Comparison of ENCODE assay signal across 15 cellular contexts in the genomic region with DNA sequence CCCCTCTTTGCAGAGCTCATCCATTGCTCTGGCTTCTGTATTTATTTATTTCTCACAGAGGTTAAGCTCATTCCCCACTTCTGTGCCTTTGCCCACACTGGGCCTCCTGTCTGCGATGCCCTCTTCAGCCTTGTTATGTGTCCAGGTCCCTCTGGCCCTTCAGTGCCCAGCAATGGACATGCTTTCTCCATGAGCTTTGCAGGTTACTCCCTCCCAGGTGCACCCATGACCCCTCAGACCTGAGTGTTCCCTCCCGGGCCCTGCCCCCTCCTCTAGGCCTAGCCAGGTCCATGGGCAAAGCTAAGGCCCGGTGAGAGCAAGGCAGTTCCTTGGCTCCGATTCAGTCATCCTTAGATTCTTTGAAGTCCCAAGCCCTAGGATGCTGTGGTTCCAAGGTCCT. TPM values are rescaled to one million over a fixed set of nuclear protein-coding genes. Genes with fewer than 3 reads are reported as not detected.
DNase-seq lines count a peak whose midpoint lies in the region; ATAC-seq and TF ChIP-seq lines count a peak whose summit lies in the region.
"Had no signal": no experiment of that assay in that cellular context is flagged by ENCODE, and none has a peak within 500 bp of the region (broad histone marks: within the 10 kb centered on the region; RNA-seq: fewer than 3 reads in every experiment).

No MANE protein-coding gene starts in this region.

- WGBS in mesendoderm (ENCODE audit: extremely low coverage, insufficient coverage, low lambda C conversion rate), result no CpG with 5 or more reads among the region's 4 CpGs

- no peak for ATAC-seq in stimulated activated memory B cell treated with anti-CD40 and anti-IgM and Interleukin-4, amounts not matched to agents 10 μg/mL and 1 μg/mL and 100 μg/mL, for 72 hours
- ATAC-seq: CD8-positive, alpha-beta T cell had no signal

- no peak for TF ChIP-seq CTCF in chondrocyte (IDR thresholded peaks at IDR 0.05)

- H3K18ac ChIP-seq in mesendoderm (ENCODE audit: low read length), result no peak overlapping the region

- no peak overlapping the region for H3K27ac Mint-ChIP-seq in chondrocyte (ENCODE audit: unreplicated experiment)
- H3K27ac Mint-ChIP-seq in stimulated activated memory B cell treated with anti-CD40 and anti-IgM and Interleukin-4, amounts not matched to agents 10 μg/mL and 1 μg/mL and 100 μg/mL, for 72 hours, result peak overlapping the region; percentile 93
- H3K27ac Mint-ChIP-seq: CD8-positive, alpha-beta T cell had no signal

- no peaks in the 10 kb centered on the region for H3K36me3 ChIP-seq in BLaER1 treated with 17β-estradiol and CSF1 and Interleukin-3, amounts not matched to agents 10 nM and 100 nM
- no peaks in the 10 kb centered on the region for H3K36me3 ChIP-seq in mesendoderm (ENCODE audit: control insufficient read depth, insufficient read depth, low read length)
- H3K36me3 ChIP-seq: BLaER1, HAP-1 had no signal

- H2BK5ac ChIP-seq in mesendoderm (ENCODE audit: low read length), result no peak overlapping the region

- no peaks in the 10 kb centered on the region for H4K20me1 ChIP-seq in BLaER1 treated with 17β-estradiol and CSF1 and Interleukin-3, amounts not matched to agents 10 nM and 100 nM
- H4K20me1 ChIP-seq: BLaER1 had no signal

- H3K27me3 ChIP-seq in BLaER1 treated with 17β-estradiol and CSF1 and Interleukin-3, amounts not matched to agents 10 nM and 100 nM, result no peaks in the 10 kb centered on the region
- no peaks in the 10 kb centered on the region for H3K27me3 ChIP-seq in mesendoderm (ENCODE audit: insufficient read depth, low read length, poor library complexity)
- H3K27me3 ChIP-seq: BLaER1 had no signal

- no peaks in the 10 kb centered on the region for H3K27me3 Mint-ChIP-seq in chondrocyte (ENCODE audit: low read depth)
- no peaks in the 10 kb centered on the region for H3K27me3 Mint-ChIP-seq in stimulated activated memory B cell treated with anti-CD40 and anti-IgM and Interleukin-4, amounts not matched to agents 10 μg/mL and 1 μg/mL and 100 μg/mL, for 72 hours

- no peak overlapping the region for H2BK120ac ChIP-seq in mesendoderm (ENCODE audit: low read depth, low read length)

- in situ Hi-C loops in KBM-7 (cut with MboI; ENCODE audit: low pct_unique_long_range_greater_than_20kb, low sequenced_read_pairs), result no loop called here

- no peaks in the 10 kb centered on the region for H3K79me2 ChIP-seq in mesendoderm (ENCODE audit: control insufficient read depth, insufficient read depth, low read length)

- peak overlapping the region in 3 of 11 experiments; percentile 11 to 92 (median 13); a peak in 3 of 22 replicates for H3K27ac ChIP-seq in BLaER1 treated with 17β-estradiol and CSF1 and Interleukin-3, amounts not matched to agents 10 nM and 100 nM
- H3K27ac ChIP-seq in mesendoderm (ENCODE audit: low read depth, low read length), result no peak overlapping the region
- H3K27ac ChIP-seq: BLaER1, GM23248 had no signal

- no peak overlapping the region for H4K5ac ChIP-seq in mesendoderm (ENCODE audit: low read length)

- peak overlapping the region in 6 of 11 experiments; percentile 1 to 29 (median 20); a peak in 5 of 22 replicates for H3K9ac ChIP-seq in BLaER1 treated with 17β-estradiol and CSF1 and Interleukin-3, amounts not matched to agents 10 nM and 100 nM
- no peak overlapping the region for H3K9ac ChIP-seq in mesendoderm (ENCODE audit: low read length)
- H3K9ac ChIP-seq: BLaER1, GM23248 had no signal

- peak; percentile 75 for DNase-seq in chondrocyte (ENCODE audit: low spot score)
- DNase-seq in mesendoderm, result no peak
- no peak for DNase-seq in RPMI8226
- no peak for DNase-seq in KBM-7
- DNase-seq in EL, result no peak
- DNase-seq: 8988T; Calu3; CD8-positive, alpha-beta T cell; DND-41; GM23248 had no signal

- H3K9me3 ChIP-seq in BLaER1 treated with 17β-estradiol and CSF1 and Interleukin-3, amounts not matched to agents 10 nM and 100 nM (replicated peaks in 1 of 11), result no peaks in the 10 kb centered on the region
- H3K9me3 ChIP-seq: BLaER1, HAP-1 had no signal

- peaks cover 17% of the 10 kb centered on the region for H3K4me1 Mint-ChIP-seq in chondrocyte (ENCODE audit: low read depth)
- peaks cover 46% of the 10 kb centered on the region for H3K4me1 Mint-ChIP-seq in stimulated activated memory B cell treated with anti-CD40 and anti-IgM and Interleukin-4, amounts not matched to agents 10 μg/mL and 1 μg/mL and 100 μg/mL, for 72 hours

- no peaks in the 10 kb centered on the region for H3K9me3 Mint-ChIP-seq in chondrocyte (ENCODE audit: low read depth)
- H3K9me3 Mint-ChIP-seq in stimulated activated memory B cell treated with anti-CD40 and anti-IgM and Interleukin-4, amounts not matched to agents 10 μg/mL and 1 μg/mL and 100 μg/mL, for 72 hours, result no peaks in the 10 kb centered on the region
- H3K9me3 Mint-ChIP-seq: CD8-positive, alpha-beta T cell had no signal

- no peaks in the 10 kb centered on the region for H3K36me3 Mint-ChIP-seq in chondrocyte (ENCODE audit: low read depth)
- H3K36me3 Mint-ChIP-seq in stimulated activated memory B cell treated with anti-CD40 and anti-IgM and Interleukin-4, amounts not matched to agents 10 μg/mL and 1 μg/mL and 100 μg/mL, for 72 hours, result no peaks in the 10 kb centered on the region
- H3K36me3 Mint-ChIP-seq: CD8-positive, alpha-beta T cell had no signal

- no peaks in the 10 kb centered on the region for H3K79me1 ChIP-seq in mesendoderm (ENCODE audit: low read length)

- no peak overlapping the region for H3K4ac ChIP-seq in mesendoderm (ENCODE audit: low read depth, low read length)

- no peak overlapping the region for H2AK5ac ChIP-seq in mesendoderm (ENCODE audit: low read length)

- no peak overlapping the region for H3K4me3 Mint-ChIP-seq in chondrocyte (ENCODE audit: unreplicated experiment)
- no peak overlapping the region for H3K4me3 Mint-ChIP-seq in stimulated activated memory B cell treated with anti-CD40 and anti-IgM and Interleukin-4, amounts not matched to agents 10 μg/mL and 1 μg/mL and 100 μg/mL, for 72 hours
- H3K4me3 Mint-ChIP-seq: CD8-positive, alpha-beta T cell had no signal

- no peak overlapping the region for H3K4me3 ChIP-seq in BLaER1 treated with 17β-estradiol and CSF1 and Interleukin-3, amounts not matched to agents 10 nM and 100 nM
- H3K4me3 ChIP-seq in mesendoderm (ENCODE audit: low read length), result no peak overlapping the region
- H3K4me3 ChIP-seq: BLaER1, GM23248, HAP-1 had no signal

- peak overlapping the region in 5 of 11 experiments; percentile 23 to 90 (median 87); a peak in 8 of 22 replicates for H3K4me2 ChIP-seq in BLaER1 treated with 17β-estradiol and CSF1 and Interleukin-3, amounts not matched to agents 10 nM and 100 nM
- no peak overlapping the region for H3K4me2 ChIP-seq in mesendoderm (ENCODE audit: low read length)

- H2BK15ac ChIP-seq in mesendoderm (replicated peaks; ENCODE audit: low read depth), result no peak overlapping the region

- H4K8ac ChIP-seq in mesendoderm (ENCODE audit: low read depth, low read length), result no peak overlapping the region

- peaks cover 66 to 88% (median 74%) of the 10 kb centered on the region in 10 experiments for H3K4me1 ChIP-seq in BLaER1 treated with 17β-estradiol and CSF1 and Interleukin-3, amounts not matched to agents 10 nM and 100 nM
- peaks cover 3% of the 10 kb centered on the region for H3K4me1 ChIP-seq in mesendoderm (ENCODE audit: control insufficient read depth, low read depth, low read length)

- H3K23ac ChIP-seq in mesendoderm (ENCODE audit: low read length), result no peak overlapping the region

- peak overlapping the region; percentile 42 for H3K56ac ChIP-seq in mesendoderm (ENCODE audit: low read length)

RNA-seq across cellular contexts. Expression of a gene that starts 17.5 kb away (rescaled TPM):
- total RNA-seq in chondrocyte, result 82.4 to 114 TPM (median 113 TPM) in 3 replicates
- polyA plus RNA-seq in mesendoderm (2013, experiment 1 of 2), result 5.9 TPM
- polyA plus RNA-seq in mesendoderm (2013, experiment 2 of 2), result 5.8 TPM

RNA-seq across cellular contexts. Expression of a gene that starts 18.4 kb away (rescaled TPM):
- 0.20 TPM in 1 of 3 replicates, not detected in the others for total RNA-seq in chondrocyte
- polyA plus RNA-seq in mesendoderm (2013, experiment 1 of 2), result 0.03 TPM
- polyA plus RNA-seq in mesendoderm (2013, experiment 2 of 2), result 0.07 TPM
- total RNA-seq: Calu3; CD8-positive, alpha-beta T cell had no signal
- polyA plus RNA-seq: AG04450 had no signal
